Comparison of ENCODE assay signal across 1 cellular context in genomic region chr10:35425596-35425995, GRCh38.
TF ChIP-seq lines count a peak whose summit lies in the region.

No MANE protein-coding gene starts in this region.

TF ChIP-seq in HepG2, 621 proteins besides CTCF, POLR2A, EP300 and RAD21 (continued from another document):
- TF ChIP-seq ATF4 (CRISPR knock-in tag; IDR thresholded peaks at IDR 0.05), result peak in 1 of 2 experiments; percentile 70; a peak in 1 of 4 replicates
- no peak for TF ChIP-seq ZKSCAN8 (CRISPR knock-in tag; IDR thresholded peaks at IDR 0.05; ENCODE audit: borderline replicate concordance)
- no peak for TF ChIP-seq ASH2L (IDR thresholded peaks at IDR 0.05; ENCODE audit: insufficient read length, low read depth, low read length)
- TF ChIP-seq MNT (IDR thresholded peaks at IDR 0.05), result no peak
- no peak for TF ChIP-seq EHMT2 (IDR thresholded peaks at IDR 0.05; ENCODE audit: borderline replicate concordance, low read depth, low read length)
- TF ChIP-seq FOSL2 (CRISPR knock-in tag; IDR thresholded peaks at IDR 0.05), result 0 out of 2 replicates have a peak, but pooled peaks have one; percentile 18
